1 cellular context compared by ENCODE assay signal in genomic region chr1:108142773-108143394, GRCh38.
TF ChIP-seq lines count a peak whose summit lies in the region.

No MANE protein-coding gene starts in this region.

TF ChIP-seq in IMR-90, 13 proteins besides CTCF, POLR2A, EP300 and RAD21:
- TF ChIP-seq MAZ (IDR thresholded peaks at IDR 0.05; ENCODE audit: borderline replicate concordance, low read depth, low read length) (no peak), BHLHE40 (IDR thresholded peaks at IDR 0.05; ENCODE audit: low read depth, low read length) (no peak), USF2 (IDR thresholded peaks at IDR 0.05; ENCODE audit: low read depth, low read length) (no peak), MAFK (IDR thresholded peaks at IDR 0.05; ENCODE audit: low read depth, low read length) (no peak), ELK1 (IDR thresholded peaks at IDR 0.05; ENCODE audit: borderline replicate concordance, low read depth, low read length) (no peak), RFX5 (IDR thresholded peaks at IDR 0.05; ENCODE audit: low read depth, low read length) (no peak), SMC3 (IDR thresholded peaks at IDR 0.05; ENCODE audit: low read depth, low read length) (no peak), CEBPB (IDR thresholded peaks at IDR 0.05; ENCODE audit: low read depth, low read length) (no peak), CHD1 (IDR thresholded peaks at IDR 0.05; ENCODE audit: low read depth, low read length) (no peak), FOS (IDR thresholded peaks at IDR 0.05; ENCODE audit: low read depth, low read length) (no peak), RCOR1 (IDR thresholded peaks at IDR 0.05; ENCODE audit: insufficient replicate concordance, low read length) (no peak), NFE2L2 (IDR thresholded peaks at IDR 0.05; ENCODE audit: low read depth, low read length) (no peak), MXI1 (IDR thresholded peaks at IDR 0.05; ENCODE audit: borderline replicate concordance, low read depth, low read length) (no peak)
